ENCODE assay signal across 2 cellular contexts in the genomic region with DNA sequence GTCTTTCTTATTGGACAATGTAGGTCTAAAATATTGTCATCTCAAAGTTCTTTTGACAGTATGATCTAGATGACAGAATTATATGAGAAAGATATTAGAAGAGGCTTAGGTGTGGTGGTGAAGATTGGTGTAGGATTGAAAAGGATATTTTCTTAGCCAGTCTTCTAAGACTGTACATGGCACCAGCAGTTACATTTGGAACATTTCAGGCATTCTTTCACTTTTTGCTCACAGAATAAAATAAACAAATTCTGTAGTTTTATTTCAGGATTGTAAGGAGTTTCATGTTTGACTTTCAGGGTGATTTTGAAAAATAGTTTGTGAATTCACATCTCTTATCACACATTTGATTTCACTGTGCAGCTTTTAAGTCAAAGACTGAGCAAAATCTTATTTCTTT.
TF ChIP-seq lines count a peak whose summit lies in the region.

No MANE protein-coding gene starts in this region.

TF ChIP-seq in SK-N-SH, 30 proteins besides CTCF, POLR2A, EP300 and RAD21 (continued from another document):
- TF ChIP-seq PBX3 (IDR thresholded peaks at IDR 0.05) (no peak), RCOR1 (IDR thresholded peaks at IDR 0.05; ENCODE audit: low read length) (no peak)

TF ChIP-seq in SK-N-SH treated with all-trans-retinoic acid at 6 μM for 48 hours, 23 proteins besides CTCF, POLR2A, EP300 and RAD21:
- TF ChIP-seq, protein P1, sequence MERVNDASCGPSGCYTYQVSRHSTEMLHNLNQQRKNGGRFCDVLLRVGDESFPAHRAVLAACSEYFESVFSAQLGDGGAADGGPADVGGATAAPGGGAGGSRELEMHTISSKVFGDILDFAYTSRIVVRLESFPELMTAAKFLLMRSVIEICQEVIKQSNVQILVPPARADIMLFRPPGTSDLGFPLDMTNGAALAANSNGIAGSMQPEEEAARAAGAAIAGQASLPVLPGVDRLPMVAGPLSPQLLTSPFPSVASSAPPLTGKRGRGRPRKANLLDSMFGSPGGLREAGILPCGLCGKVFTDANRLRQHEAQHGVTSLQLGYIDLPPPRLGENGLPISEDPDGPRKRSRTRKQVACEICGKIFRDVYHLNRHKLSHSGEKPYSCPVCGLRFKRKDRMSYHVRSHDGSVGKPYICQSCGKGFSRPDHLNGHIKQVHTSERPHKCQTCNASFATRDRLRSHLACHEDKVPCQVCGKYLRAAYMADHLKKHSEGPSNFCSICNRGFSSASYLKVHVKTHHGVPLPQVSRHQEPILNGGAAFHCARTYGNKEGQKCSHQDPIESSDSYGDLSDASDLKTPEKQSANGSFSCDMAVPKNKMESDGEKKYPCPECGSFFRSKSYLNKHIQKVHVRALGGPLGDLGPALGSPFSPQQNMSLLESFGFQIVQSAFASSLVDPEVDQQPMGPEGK (CRISPR knock-in tag; IDR thresholded peaks at IDR 0.05; ENCODE audit: borderline replicate concordance), result no peak
- TF ChIP-seq ZFP3 (CRISPR knock-in tag; IDR thresholded peaks at IDR 0.05) (no peak), RARB (CRISPR knock-in tag; IDR thresholded peaks at IDR 0.05) (no peak), TCF4 (CRISPR knock-in tag; IDR thresholded peaks at IDR 0.05; ENCODE audit: borderline replicate concordance) (no peak), ARNTL (CRISPR knock-in tag; IDR thresholded peaks at IDR 0.05; ENCODE audit: borderline replicate concordance, low read depth) (no peak), BACH2 (CRISPR knock-in tag; IDR thresholded peaks at IDR 0.05; ENCODE audit: borderline replicate concordance) (no peak), ZNF565 (CRISPR knock-in tag; conservative IDR thresholded peaks at IDR 0.05; ENCODE audit: low read depth) (no peak), ESRRG (CRISPR knock-in tag; IDR thresholded peaks at IDR 0.05) (no peak), CSRNP3 (CRISPR knock-in tag; IDR thresholded peaks at IDR 0.05) (no peak), ZFP30 (CRISPR knock-in tag; IDR thresholded peaks at IDR 0.05) (no peak), TOX (CRISPR knock-in tag; IDR thresholded peaks at IDR 0.05; ENCODE audit: borderline replicate concordance) (no peak), TSHZ2 (CRISPR knock-in tag; IDR thresholded peaks at IDR 0.05) (no peak), ZNF70 (CRISPR knock-in tag; IDR thresholded peaks at IDR 0.05) (no peak)
- TF ChIP-seq, protein P2, sequence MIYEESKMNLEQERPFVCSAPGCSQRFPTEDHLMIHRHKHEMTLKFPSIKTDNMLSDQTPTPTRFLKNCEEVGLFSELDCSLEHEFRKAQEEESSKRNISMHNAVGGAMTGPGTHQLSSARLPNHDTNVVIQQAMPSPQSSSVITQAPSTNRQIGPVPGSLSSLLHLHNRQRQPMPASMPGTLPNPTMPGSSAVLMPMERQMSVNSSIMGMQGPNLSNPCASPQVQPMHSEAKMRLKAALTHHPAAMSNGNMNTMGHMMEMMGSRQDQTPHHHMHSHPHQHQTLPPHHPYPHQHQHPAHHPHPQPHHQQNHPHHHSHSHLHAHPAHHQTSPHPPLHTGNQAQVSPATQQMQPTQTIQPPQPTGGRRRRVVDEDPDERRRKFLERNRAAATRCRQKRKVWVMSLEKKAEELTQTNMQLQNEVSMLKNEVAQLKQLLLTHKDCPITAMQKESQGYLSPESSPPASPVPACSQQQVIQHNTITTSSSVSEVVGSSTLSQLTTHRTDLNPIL (CRISPR knock-in tag; IDR thresholded peaks at IDR 0.05; ENCODE audit: low read depth), result no peak
